9 cellular contexts compared by ENCODE assay signal in genomic region chr16:70684146-70685060, GRCh38. TPM values are rescaled to one million over a fixed set of nuclear protein-coding genes. Genes with fewer than 3 reads are reported as not detected.
DNase-seq lines count a peak whose midpoint lies in the region; ATAC-seq and TF ChIP-seq lines count a peak whose summit lies in the region.
"Had no signal": no experiment of that assay in that cellular context is flagged by ENCODE, and none has a peak within 500 bp of the region (broad histone marks: within the 10 kb centered on the region; RNA-seq: fewer than 3 reads in every experiment).

No MANE protein-coding gene starts in this region.

- H3K4me3 ChIP-seq in BLaER1: peak overlapping the region; percentile 92
- peak overlapping the region; percentile 79 for H3K4me3 ChIP-seq in SK-N-MC
- peak overlapping the region; percentile 82 for H3K4me3 ChIP-seq in fibroblast of the aortic adventitia (ENCODE audit: low read depth, low read length)
- peak overlapping the region; percentile 83 for H3K4me3 ChIP-seq in ovary

- peaks cover 37% of the 10 kb centered on the region for H3K36me3 ChIP-seq in BLaER1
- H3K36me3 ChIP-seq in SK-N-MC (ENCODE audit: insufficient read depth, low read length): no peaks in the 10 kb centered on the region; the same call in 1 of the 2 replicates
- no peaks in the 10 kb centered on the region for H3K36me3 ChIP-seq in ovary

- peaks cover 86% of the 10 kb centered on the region for H3K4me1 ChIP-seq in BLaER1
- H3K4me1 ChIP-seq in ovary (ENCODE audit: insufficient read depth): peaks cover 53% of the 10 kb centered on the region

- H3K9ac ChIP-seq in BLaER1: peak overlapping the region; percentile 92
- peak overlapping the region; percentile 68 for H3K9ac ChIP-seq in SK-N-MC (ENCODE audit: insufficient read length)

- H3K9me3 ChIP-seq in BLaER1: no peaks in the 10 kb centered on the region
- H3K9me3 ChIP-seq in SK-N-MC (ENCODE audit: low read depth, low read length): no peaks in the 10 kb centered on the region
- H3K9me3 ChIP-seq in ovary: no peaks in the 10 kb centered on the region

- peak overlapping the region; percentile 66 for H3K27ac ChIP-seq in BLaER1
- H3K27ac ChIP-seq in SK-N-MC: no peak overlapping the region
- peak overlapping the region; percentile 27 to 36 for H3K27ac ChIP-seq in ovary

- no peak for DNase-seq in SK-N-MC (ENCODE audit: low read depth, low spot score)
- DNase-seq in fibroblast of the aortic adventitia (ENCODE audit: low read depth): no peak
- DNase-seq in ovary: peak in 3 of 5 donors; percentile 58 to 64 (median 59)
- no peak for DNase-seq in LoVo (ENCODE audit: low spot score)
- DNase-seq in foreskin melanocyte: no peak
- DNase-seq: RPMI8226 had no signal

- TF ChIP-seq CTCF in fibroblast of the aortic adventitia (IDR thresholded peaks at IDR 0.05; ENCODE audit: insufficient read depth, low read length) (no peak), ovary (IDR thresholded peaks at IDR 0.05) (no peak)

- ATAC-seq in GM21390 (IDR thresholded peaks at IDR 0.05; ENCODE audit: unreplicated experiment): no peak
- ATAC-seq in GM21526 (IDR thresholded peaks at IDR 0.05; ENCODE audit: low FRiP score, unreplicated experiment): no peak

- TF ChIP-seq POLR2A in ovary (IDR thresholded peaks at IDR 0.05): no peak

- no peak for TF ChIP-seq EP300 in ovary (IDR thresholded peaks at IDR 0.05)

- H3K4me2 ChIP-seq in BLaER1: peak overlapping the region; percentile 98

- intact Hi-C loops in ovary (cut with DNase I): loop anchor here in 2 of 4 donors (2.0 to 10.0 kb wide), 3 partner anchors 64 to 670 kb away; partner anchors contain the start of gene CALB2 (in 1 of the 2)

- 11 to 20% (median 12%) methylated on average over 13 to 14 of the region's 14 CpGs for WGBS in ovary, 3 donors

- peaks cover 52% of the 10 kb centered on the region for H4K20me1 ChIP-seq in BLaER1

- no peaks in the 10 kb centered on the region for H3K27me3 ChIP-seq in BLaER1
- H3K27me3 ChIP-seq in ovary: no peaks in the 10 kb centered on the region

RNA-seq across cellular contexts. Expression of gene MTSS2, which starts 1.4 kb away (rescaled TPM):
- total RNA-seq in fibroblast of the aortic adventitia (ENCODE audit: low replicate concordance) (8.3 and 24.0 TPM in 2 replicates), ovary (10 to 100 TPM; 19.6 to 93.5 (median 40.2) TPM)
- 10 to 100 TPM in 1 of 2 donors, 1 to 10 TPM in 1; 8.4 to 52.5 TPM for polyA plus RNA-seq in ovary

RNA-seq across cellular contexts. Expression of gene IL34, which starts 38.0 kb away (rescaled TPM):
- total RNA-seq in fibroblast of the aortic adventitia (ENCODE audit: low replicate concordance): 3.4 and 10.9 TPM in 2 replicates
- 1 to 10 TPM in 6 of 7 donors, under 1 TPM in 1; 0.91 to 4.0 (median 1.9) TPM for total RNA-seq in ovary
- polyA plus RNA-seq in ovary: 1 to 10 TPM in 1 of 2 donors, under 1 TPM in 1; 0.88 to 1.8 TPM

Comparison
In these comparisons a context has a peak if more than half of its experiments do, and no peak if none do; other contexts are left out.
1. DNase-seq: peak in ovary (3 of 5); none in SK-N-MC (single experiment), fibroblast of the aortic adventitia (single experiment), LoVo (single experiment) and foreskin melanocyte (single experiment).
2. Peak in every context shown above with its lines, with median percentiles within 50 percentile points of each other: H3K4me3 ChIP-seq.